28 cellular contexts compared by ENCODE assay signal in genomic region chr3:126026761-126027160, GRCh38. TPM values are rescaled to one million over a fixed set of nuclear protein-coding genes. Genes with fewer than 3 reads are reported as not detected.
DNase-seq lines count a peak whose midpoint lies in the region; ATAC-seq, FAIRE-seq and TF ChIP-seq lines count a peak whose summit lies in the region.
"Had no signal": no experiment of that assay in that cellular context is flagged by ENCODE, and none has a peak within 500 bp of the region (broad histone marks: within the 10 kb centered on the region; RNA-seq: fewer than 3 reads in every experiment).

No MANE protein-coding gene starts in this region.

- intact Hi-C loops in psoas muscle (cut with DNase I): no loop called here

- H3K4me3 ChIP-seq in CD8-positive, alpha-beta memory T cell (ENCODE audit: low read length): no peak overlapping the region
- H3K4me3 ChIP-seq in psoas muscle: no peak overlapping the region
- H3K4me3 ChIP-seq: spleen, testis had no signal

- H3K9me3 Mint-ChIP-seq in CD8-positive, alpha-beta memory T cell: peaks cover 0 to 10% (median 7%) of the 10 kb centered on the region in 5 donors
- H3K9me3 Mint-ChIP-seq in endothelial cell (ENCODE audit: unreplicated experiment): peaks cover 9% of the 10 kb centered on the region

- H3K27me3 Mint-ChIP-seq in CD8-positive, alpha-beta memory T cell: peaks cover 0 to 2% of the 10 kb centered on the region in 2 donors
- H3K27me3 Mint-ChIP-seq in endothelial cell (ENCODE audit: unreplicated experiment): peaks cover 9% of the 10 kb centered on the region
- H3K27me3 Mint-ChIP-seq: activated CD4-positive, alpha-beta memory T cell treated with anti-CD3 and anti-CD28 coated beads for 36 hours; dendritic cell treated with granulocyte-macrophage colony-stimulating factor and Interleukin-4, amounts not matched to agents 40 ng/mL and 50 ng/mL, for 4 days had no signal

- POLR2A ChIA-PET in CD8-positive, alpha-beta memory T cell (lab: Charles Lee): no interaction called here

- ATAC-seq in psoas muscle: peak in 3 of 4 donors; percentile 30 to 59 (median 43)
- ATAC-seq: activated T-cell treated with anti-CD3 and anti-CD28 coated beads, Interleukin-2, amount 50 U/mL, for 4 hours; HCT116; SK-N-SH treated with all-trans-retinoic acid at 6 μM for 48 hours had no signal

- H3K4me1 Mint-ChIP-seq in CD8-positive, alpha-beta memory T cell: peaks cover 18 to 26% (median 22%) of the 10 kb centered on the region in 3 donors
- H3K4me1 Mint-ChIP-seq in endothelial cell (ENCODE audit: unreplicated experiment): no peaks in the 10 kb centered on the region

- H3K27me3 ChIP-seq in CD8-positive, alpha-beta memory T cell (ENCODE audit: insufficient read depth, low read length, poor library complexity, severe bottlenecking): no peaks in the 10 kb centered on the region
- no peaks in the 10 kb centered on the region for H3K27me3 ChIP-seq in psoas muscle (ENCODE audit: insufficient read depth in 3 of 3, low read length in 2 of 3)
- H3K27me3 ChIP-seq: brain microvascular endothelial cell, spleen, testis had no signal

- CTCF ChIA-PET in CD8-positive, alpha-beta memory T cell (lab: Charles Lee): no interaction called here

- H3K4me1 ChIP-seq in CD8-positive, alpha-beta memory T cell (ENCODE audit: insufficient read depth, low read length): peaks cover 6% of the 10 kb centered on the region
- no peaks in the 10 kb centered on the region for H3K4me1 ChIP-seq in psoas muscle
- H3K4me1 ChIP-seq: spleen had no signal

- TF ChIP-seq CTCF in endothelial cell (IDR thresholded peaks at IDR 0.05; ENCODE audit: unreplicated experiment) (no peak), psoas muscle (IDR thresholded peaks at IDR 0.05) (no peak)

- peaks cover 24 to 83% (median 29%) of the 10 kb centered on the region in 3 donors for H3K36me3 Mint-ChIP-seq in CD8-positive, alpha-beta memory T cell
- H3K36me3 Mint-ChIP-seq in endothelial cell (ENCODE audit: low read depth, unreplicated experiment): peaks cover 40% of the 10 kb centered on the region

- WGBS in psoas muscle, 3 donors: 31 to 52% (median 45%) methylated on average over 6 of the region's 6 CpGs

- peak; percentile 52 for FAIRE-seq in HTR-8/SVneo (lab: Jason Lieb, UNC)
- FAIRE-seq: endothelial cell of umbilical vein had no signal

- no peak overlapping the region for H3K27ac ChIP-seq in CD8-positive, alpha-beta memory T cell (ENCODE audit: low read depth, low read length)
- no peak overlapping the region for H3K27ac ChIP-seq in psoas muscle
- H3K27ac ChIP-seq: brain microvascular endothelial cell, testis, WERI-Rb-1 had no signal

- H3K4me3 Mint-ChIP-seq in CD8-positive, alpha-beta memory T cell: peak overlapping the region in 5 of 7 donors; percentile 32 to 73 (median 44)
- peak overlapping the region; percentile 43 for H3K4me3 Mint-ChIP-seq in endothelial cell (ENCODE audit: unreplicated experiment)
- H3K4me3 Mint-ChIP-seq: activated CD4-positive, alpha-beta memory T cell treated with anti-CD3 and anti-CD28 coated beads for 36 hours; activated T-cell treated with anti-CD3 and anti-CD28 coated beads, Interleukin-2, amount 50 U/mL, for 4 hours; dendritic cell treated with granulocyte-macrophage colony-stimulating factor and Interleukin-4, amounts not matched to agents 40 ng/mL and 50 ng/mL, for 4 days had no signal

- H3K27ac Mint-ChIP-seq in CD8-positive, alpha-beta memory T cell: peak overlapping the region; percentile 16 to 97 (median 84)
- peak overlapping the region; percentile 80 for H3K27ac Mint-ChIP-seq in endothelial cell (ENCODE audit: unreplicated experiment)
- H3K27ac Mint-ChIP-seq: activated CD4-positive, alpha-beta memory T cell treated with anti-CD3 and anti-CD28 coated beads for 36 hours; dendritic cell treated with granulocyte-macrophage colony-stimulating factor and Interleukin-4, amounts not matched to agents 40 ng/mL and 50 ng/mL, for 4 days had no signal

- no peaks in the 10 kb centered on the region for H3K36me3 ChIP-seq in CD8-positive, alpha-beta memory T cell (ENCODE audit: insufficient read depth, low read length)
- H3K36me3 ChIP-seq in psoas muscle (ENCODE audit: insufficient read depth in 1 of 2, low read depth in 1 of 2): peaks cover 0 to 38% of the 10 kb centered on the region in 2 donors
- H3K36me3 ChIP-seq: brain microvascular endothelial cell had no signal

- DNase-seq in CD8-positive, alpha-beta memory T cell: no peak
- DNase-seq in HTR-8/SVneo (ENCODE audit: insufficient read length, low spot score): no peak
- no peak for DNase-seq in endothelial cell (ENCODE audit: low spot score)
- DNase-seq in psoas muscle: no peak
- no peak for DNase-seq in mucosa of gallbladder (ENCODE audit: low spot score)
- no peak for DNase-seq in AG08395 (ENCODE audit: low spot score)
- DNase-seq in effector CD8-positive, alpha-beta T cell (lab: John Stamatoyannopoulos, UW): no peak
- DNase-seq: activated CD4-positive, alpha-beta memory T cell treated with anti-CD3 and anti-CD28 coated beads for 36 hours; activated naive CD4-positive, alpha-beta T cell; activated T-cell treated with anti-CD3 and anti-CD28 coated beads, Interleukin-2, amount 50 U/mL, for 4 hours; brain microvascular endothelial cell; DMS153; glutamatergic neuron; Kasumi-1; NCI-H187 treated with DMSO at 0.1 percent for 48 hours; RPMI8226; spleen; stimulated activated CD4-positive, alpha-beta T cell treated with anti-CD3 and anti-CD28 coated beads, Interleukin-4, amount 100 ng/mL, for 1 hour; stimulated activated naive CD4-positive, alpha-beta T cell treated with Interleukin-2 at 50 U/mL for 16 hours; T-helper 9 cell; testis; WERI-Rb-1 had no signal

- no peaks in the 10 kb centered on the region for H3K9me3 ChIP-seq in CD8-positive, alpha-beta memory T cell (ENCODE audit: low read length)
- peaks cover 3% of the 10 kb centered on the region for H3K9me3 ChIP-seq in psoas muscle
- H3K9me3 ChIP-seq: testis had no signal

RNA-seq across cellular contexts. Expression of gene SLC41A3, which starts 57.2 kb away (rescaled TPM):
- total RNA-seq in CD8-positive, alpha-beta memory T cell: 10 to 100 TPM; 25.8 TPM
- polyA plus RNA-seq in CD8-positive, alpha-beta memory T cell: 28.0 TPM
- total RNA-seq in endothelial cell (ENCODE audit: unreplicated experiment): 52.3 TPM
- total RNA-seq in psoas muscle: 10 to 100 TPM; 37.5 to 58.9 (median 45.3) TPM
- 10 to 100 TPM; 28.7 to 36.9 (median 34.7) TPM for polyA plus RNA-seq in psoas muscle
- total RNA-seq in mucosa of gallbladder: 95.5 TPM

RNA-seq across cellular contexts. Expression of gene ROPN1B, which starts 57.8 kb away (rescaled TPM):
- total RNA-seq in CD8-positive, alpha-beta memory T cell: not detected
- not detected for polyA plus RNA-seq in CD8-positive, alpha-beta memory T cell
- total RNA-seq in endothelial cell (ENCODE audit: unreplicated experiment) (not detected), psoas muscle (under 1 TPM in 3 of 4 donors, not detected in 1; 0.36 to 0.46 (median 0.39) TPM), mucosa of gallbladder (not detected)
- polyA plus RNA-seq in psoas muscle: under 1 TPM in 2 of 3 donors, not detected in 1; 0.13 to 0.20 TPM
- total RNA-seq: activated CD4-positive, alpha-beta memory T cell treated with anti-CD3 and anti-CD28 coated beads for 36 hours; activated T-cell treated with anti-CD3 and anti-CD28 coated beads, Interleukin-2, amount 50 U/mL, for 4 hours; endothelial cell of umbilical vein; myocyte; osteoblast; spleen had no signal
- polyA plus RNA-seq: endothelial cell of umbilical vein, spleen had no signal
